29 cellular contexts compared by ENCODE assay signal in the genomic region with DNA sequence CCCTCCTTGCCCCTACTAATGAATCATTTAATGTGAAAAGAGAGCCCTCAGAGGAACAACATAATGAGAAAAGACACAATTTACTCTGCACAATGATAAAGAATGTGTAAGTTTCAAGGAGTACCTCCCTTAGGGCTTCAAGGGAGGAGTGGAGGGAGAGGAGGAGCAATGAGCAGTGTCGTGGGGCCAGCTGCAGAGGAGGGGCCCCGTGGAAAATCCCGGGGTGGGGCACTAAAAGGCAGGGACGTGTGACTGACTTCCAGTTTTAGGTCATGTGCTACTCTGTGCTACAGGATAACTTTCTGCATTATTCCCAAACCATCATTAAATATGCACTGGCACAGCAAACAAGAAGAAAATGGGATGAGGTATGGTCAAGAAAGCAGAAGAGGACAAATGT.
"Had no signal": no experiment of that assay in that cellular context is flagged by ENCODE, and none has a peak within 500 bp of the region (broad histone marks: within the 10 kb centered on the region; RNA-seq: fewer than 3 reads in every experiment).

No MANE protein-coding gene starts in this region.

- H3K4me3 ChIP-seq: cardiac muscle cell, K562, MG63, PC-9, SJCRH30, SK-N-MC had no signal

- H3K4me3 Mint-ChIP-seq: activated CD4-positive, alpha-beta T cell treated with anti-CD3 and anti-CD28 coated beads, Interleukin-2, amount 10 ng/mL, durations not matched to agents 24 days and 14 days; activated CD8-positive, alpha-beta T cell treated with anti-CD3 and anti-CD28 coated beads for 36 hours; activated naive CD8-positive, alpha-beta T cell treated with anti-CD3 and anti-CD28 coated beads for 36 hours; activated T-cell treated with anti-CD3 and anti-CD28 coated beads, Interleukin-2, amount 50 U/mL, for 72 hours; activated T-helper 17 cell treated with anti-CD3 and anti-CD28 coated beads, Interleukin-2, amount 50 U/mL, for 72 hours; central memory CD8-positive, alpha-beta T cell had no signal

- H3K27ac Mint-ChIP-seq: activated CD4-positive, alpha-beta T cell treated with anti-CD3 and anti-CD28 coated beads, Interleukin-2, amount 10 ng/mL, durations not matched to agents 24 days and 14 days; activated CD8-positive, alpha-beta T cell treated with anti-CD3 and anti-CD28 coated beads for 36 hours; activated naive CD8-positive, alpha-beta T cell treated with anti-CD3 and anti-CD28 coated beads for 36 hours; activated T-cell treated with anti-CD3 and anti-CD28 coated beads, Interleukin-2, amount 50 U/mL, for 72 hours; activated T-helper 17 cell treated with anti-CD3 and anti-CD28 coated beads, Interleukin-2, amount 50 U/mL, for 72 hours had no signal

- H3K9me3 Mint-ChIP-seq: activated CD4-positive, alpha-beta T cell treated with anti-CD3 and anti-CD28 coated beads, Interleukin-2, amount 10 ng/mL, durations not matched to agents 24 days and 14 days; activated CD8-positive, alpha-beta T cell treated with anti-CD3 and anti-CD28 coated beads for 36 hours; activated naive CD8-positive, alpha-beta T cell treated with anti-CD3 and anti-CD28 coated beads for 36 hours; activated T-cell treated with anti-CD3 and anti-CD28 coated beads, Interleukin-2, amount 50 U/mL, for 72 hours; activated T-helper 17 cell treated with anti-CD3 and anti-CD28 coated beads, Interleukin-2, amount 50 U/mL, for 72 hours; central memory CD8-positive, alpha-beta T cell had no signal

- H3K36me3 ChIP-seq: brain microvascular endothelial cell, cardiac muscle cell, MG63, SJCRH30 had no signal

- H2AFZ ChIP-seq: PC-9 had no signal

- H3K4me2 ChIP-seq: PC-9 had no signal

- H3K27ac ChIP-seq: brain microvascular endothelial cell, cardiac muscle cell, PC-9, SJCRH30, SK-N-MC had no signal

- H3K27me3 Mint-ChIP-seq: activated CD8-positive, alpha-beta T cell treated with anti-CD3 and anti-CD28 coated beads for 36 hours; activated naive CD8-positive, alpha-beta T cell treated with anti-CD3 and anti-CD28 coated beads for 36 hours had no signal

- FAIRE-seq: K562 had no signal

- ATAC-seq: activated CD8-positive, alpha-beta T cell treated with anti-CD3 and anti-CD28 coated beads for 36 hours; activated T-cell treated with anti-CD3 and anti-CD28 coated beads, Interleukin-2, amount 50 U/mL, for 72 hours; activated T-helper 17 cell treated with anti-CD3 and anti-CD28 coated beads, Interleukin-2, amount 50 U/mL, for 72 hours; K562 had no signal

- H3K27me3 ChIP-seq: brain microvascular endothelial cell, cardiac muscle cell, MG63, SJCRH30 had no signal

- DNase-seq: activated CD4-positive, alpha-beta T cell treated with anti-CD3 and anti-CD28 coated beads, Interleukin-2, amount 10 ng/mL, durations not matched to agents 24 days and 14 days; activated CD4-positive, alpha-beta T cell treated with anti-CD3 and anti-CD28 coated beads, Interleukin-2, amount 50 U/mL, for 4 hours; activated CD8-positive, alpha-beta T cell treated with anti-CD3 and anti-CD28 coated beads for 36 hours; activated effector memory CD4-positive, alpha-beta T cell treated with anti-CD3 and anti-CD28 coated beads, Interleukin-2, amount 50 U/mL, for 16 hours; activated naive CD4-positive, alpha-beta T cell; activated naive CD4-positive, alpha-beta T cell treated with anti-CD3 and anti-CD28 coated beads, Interleukin-2, amount 50 U/mL, for 16 hours; activated naive CD8-positive, alpha-beta T cell treated with anti-CD3 and anti-CD28 coated beads for 36 hours; activated T-cell treated with anti-CD3 and anti-CD28 coated beads, Interleukin-2, amount 50 U/mL, for 1 hour; activated T-cell treated with anti-CD3 and anti-CD28 coated beads, Interleukin-2, amount 50 U/mL, for 72 hours; amniotic stem cell; aorta; brain microvascular endothelial cell; NCI-H1092; NCI-H1436 treated with DMSO at 0.1 percent for 48 hours; NCI-H1694 treated with DMSO at 0.1 percent for 48 hours; NCI-H2029; NCI-H345; NCI-H524 treated with DMSO at 0.1 percent for 48 hours; NCI-H748 treated with DMSO at 0.1 percent for 48 hours; NK-92 treated with Interleukin-12 subunit alpha and Interleukin-12 subunit beta, amount 100 ng/mL, for 24 hours; PC-9; SHP77; SJCRH30 had no signal

- H3K4me1 ChIP-seq: SJCRH30 had no signal

- H3K4me1 Mint-ChIP-seq: activated naive CD8-positive, alpha-beta T cell treated with anti-CD3 and anti-CD28 coated beads for 36 hours; activated T-helper 17 cell treated with anti-CD3 and anti-CD28 coated beads, Interleukin-2, amount 50 U/mL, for 72 hours; central memory CD8-positive, alpha-beta T cell had no signal

- H3K36me3 Mint-ChIP-seq: activated naive CD8-positive, alpha-beta T cell treated with anti-CD3 and anti-CD28 coated beads for 36 hours had no signal
